9 cellular contexts compared by ENCODE assay signal in genomic region chr17:31390748-31391495, GRCh38. TPM values are rescaled to one million over a fixed set of nuclear protein-coding genes. Genes with fewer than 3 reads are reported as not detected.
DNase-seq lines count a peak whose midpoint lies in the region; ATAC-seq lines count a peak whose summit lies in the region.
"Had no signal": no experiment of that assay in that cellular context is flagged by ENCODE, and none has a peak within 500 bp of the region (broad histone marks: within the 10 kb centered on the region; RNA-seq: fewer than 3 reads in every experiment).

No MANE protein-coding gene starts in this region.

- H3K9ac ChIP-seq in iPS-15b (ENCODE audit: low read depth, low read length), result no peak overlapping the region

- H3K36me3 ChIP-seq in iPS-15b (ENCODE audit: control insufficient read depth, insufficient read depth, low read length), result no peaks in the 10 kb centered on the region

- peaks cover 60% of the 10 kb centered on the region for H3K27me3 Mint-ChIP-seq in activated T-helper 2 cell treated with anti-CD3 and anti-CD28 coated beads, Interferon-gamma antibody, Interleukin-2, Interleukin-4, amounts not matched to agents 10 μg/mL and 5 μg/mL and 100 μg/mL, durations not matched to agents 14 hours and 24 hours and 36 hours (ENCODE audit: low read depth)
- H3K27me3 Mint-ChIP-seq in stimulated activated naive B cell treated with anti-CD40 and anti-IgM and Interleukin-4, amounts not matched to agents 10 μg/mL and 1 μg/mL and 100 μg/mL, for 72 hours, result peaks cover 53 to 68% of the 10 kb centered on the region in 2 donors

- H3K4me3 Mint-ChIP-seq in activated T-helper 2 cell treated with anti-CD3 and anti-CD28 coated beads, Interferon-gamma antibody, Interleukin-2, Interleukin-4, amounts not matched to agents 10 μg/mL and 5 μg/mL and 100 μg/mL, durations not matched to agents 14 hours and 24 hours and 36 hours (ENCODE audit: low read depth), result peak overlapping the region; percentile 71
- H3K4me3 Mint-ChIP-seq in stimulated activated naive B cell treated with anti-CD40 and anti-IgM and Interleukin-4, amounts not matched to agents 10 μg/mL and 1 μg/mL and 100 μg/mL, for 72 hours, result peak overlapping the region; percentile 75 to 81

- H3K27me3 ChIP-seq in iPS-15b (ENCODE audit: control insufficient read depth, insufficient read depth, low read length), result peaks cover 24% of the 10 kb centered on the region

- ATAC-seq in stimulated activated naive B cell treated with anti-CD40 and anti-IgM and Interleukin-4, amounts not matched to agents 10 μg/mL and 1 μg/mL and 100 μg/mL, for 72 hours (replicated peaks), result peak in 1 of 2 donors; percentile 13
- ATAC-seq in HG03354 (IDR thresholded peaks at IDR 0.05; ENCODE audit: poor library complexity, severe bottlenecking, unreplicated experiment), result no peak

- no peaks in the 10 kb centered on the region for H3K9me3 Mint-ChIP-seq in activated T-helper 2 cell treated with anti-CD3 and anti-CD28 coated beads, Interferon-gamma antibody, Interleukin-2, Interleukin-4, amounts not matched to agents 10 μg/mL and 5 μg/mL and 100 μg/mL, durations not matched to agents 14 hours and 24 hours and 36 hours
- no peaks in the 10 kb centered on the region for H3K9me3 Mint-ChIP-seq in stimulated activated naive B cell treated with anti-CD40 and anti-IgM and Interleukin-4, amounts not matched to agents 10 μg/mL and 1 μg/mL and 100 μg/mL, for 72 hours

- H3K4me1 ChIP-seq in iPS-15b (ENCODE audit: control insufficient read depth, insufficient read depth, low read length), result peaks cover 4% of the 10 kb centered on the region

- H3K9me3 ChIP-seq in iPS-15b (ENCODE audit: control insufficient read depth, insufficient read depth, low read length), result no peaks in the 10 kb centered on the region

- H3K36me3 Mint-ChIP-seq in activated T-helper 2 cell treated with anti-CD3 and anti-CD28 coated beads, Interferon-gamma antibody, Interleukin-2, Interleukin-4, amounts not matched to agents 10 μg/mL and 5 μg/mL and 100 μg/mL, durations not matched to agents 14 hours and 24 hours and 36 hours (ENCODE audit: low read depth), result no peaks in the 10 kb centered on the region
- peaks cover 3 to 5% of the 10 kb centered on the region in 2 donors for H3K36me3 Mint-ChIP-seq in stimulated activated naive B cell treated with anti-CD40 and anti-IgM and Interleukin-4, amounts not matched to agents 10 μg/mL and 1 μg/mL and 100 μg/mL, for 72 hours

- peak overlapping the region; percentile 65 for H3K4me3 ChIP-seq in iPS-15b (ENCODE audit: low read depth, low read length)

- H3K4me1 Mint-ChIP-seq in activated T-helper 2 cell treated with anti-CD3 and anti-CD28 coated beads, Interferon-gamma antibody, Interleukin-2, Interleukin-4, amounts not matched to agents 10 μg/mL and 5 μg/mL and 100 μg/mL, durations not matched to agents 14 hours and 24 hours and 36 hours (ENCODE audit: low read depth), result no peaks in the 10 kb centered on the region
- H3K4me1 Mint-ChIP-seq in stimulated activated naive B cell treated with anti-CD40 and anti-IgM and Interleukin-4, amounts not matched to agents 10 μg/mL and 1 μg/mL and 100 μg/mL, for 72 hours, result peaks cover 9 to 26% of the 10 kb centered on the region in 2 donors

- DNase-seq in NCI-H2227 (lab: John Stamatoyannopoulos, UW; ENCODE audit: unreplicated experiment) (peak; percentile 32), NCI-H2227 treated with DMSO at 0.1 percent for 48 hours (lab: John Stamatoyannopoulos, UW) (no peak), epidermal melanocyte (ENCODE audit: insufficient read length, low spot score) (no peak), AG08396 (ENCODE audit: low spot score) (no peak)
- no peak for DNase-seq in activated T-helper 2 cell treated with anti-CD3 and anti-CD28 coated beads, Interferon-gamma antibody, Interleukin-2, Interleukin-4, amounts not matched to agents 10 μg/mL and 5 μg/mL and 100 μg/mL, durations not matched to agents 14 hours and 24 hours and 36 hours (ENCODE audit: low spot score)
- no peak for DNase-seq in stimulated activated naive B cell treated with anti-CD40 and anti-IgM and Interleukin-4, amounts not matched to agents 10 μg/mL and 1 μg/mL and 100 μg/mL, for 72 hours
- DNase-seq: DND-41 had no signal

- intact Hi-C loops in activated T-helper 2 cell treated with anti-CD3 and anti-CD28 coated beads, Interferon-gamma antibody, Interleukin-2, Interleukin-4, amounts not matched to agents 10 μg/mL and 5 μg/mL and 100 μg/mL, durations not matched to agents 14 hours and 24 hours and 36 hours (cut with micrococcal nuclease), result no loop called here

- no peak overlapping the region for H3K27ac Mint-ChIP-seq in activated T-helper 2 cell treated with anti-CD3 and anti-CD28 coated beads, Interferon-gamma antibody, Interleukin-2, Interleukin-4, amounts not matched to agents 10 μg/mL and 5 μg/mL and 100 μg/mL, durations not matched to agents 14 hours and 24 hours and 36 hours
- no peak overlapping the region for H3K27ac Mint-ChIP-seq in stimulated activated naive B cell treated with anti-CD40 and anti-IgM and Interleukin-4, amounts not matched to agents 10 μg/mL and 1 μg/mL and 100 μg/mL, for 72 hours

RNA-seq across cellular contexts. Expression of gene RAB11FIP4, which starts 0.6 kb away (rescaled TPM):
- total RNA-seq in activated T-helper 2 cell treated with anti-CD3 and anti-CD28 coated beads, Interferon-gamma antibody, Interleukin-2, Interleukin-4, amounts not matched to agents 10 μg/mL and 5 μg/mL and 100 μg/mL, durations not matched to agents 14 hours and 24 hours and 36 hours, result 20.8 and 26.2 TPM in 2 replicates
